8 cellular contexts compared by ENCODE assay signal in genomic region chr9:84397151-84397728, GRCh38. TPM values are rescaled to one million over a fixed set of nuclear protein-coding genes. Genes with fewer than 3 reads are reported as not detected.
DNase-seq lines count a peak whose midpoint lies in the region; ATAC-seq, FAIRE-seq and TF ChIP-seq lines count a peak whose summit lies in the region.

No MANE protein-coding gene starts in this region.

- CTCF ChIA-PET in CD8-positive, alpha-beta memory T cell (lab: Charles Lee) = interaction anchor here (0.7 to 2.8 kb wide), 6 partner anchors 9 to 1301 kb away, joined by 3 to 22 read pairs (median 8); no protein-coding TSS in a partner anchor

- in situ Hi-C loops in KBM-7 (cut with MboI; ENCODE audit: low pct_unique_long_range_greater_than_20kb, low sequenced_read_pairs) = no loop called here

- H3K4me3 Mint-ChIP-seq in CD8-positive, alpha-beta memory T cell = no peak overlapping the region

- peak overlapping the region in 1 of 8 donors; percentile 47 for H3K27ac Mint-ChIP-seq in CD8-positive, alpha-beta memory T cell

- POLR2A ChIA-PET in CD8-positive, alpha-beta memory T cell (lab: Charles Lee) = no interaction called here

- H3K4me3 ChIP-seq in CD8-positive, alpha-beta memory T cell (ENCODE audit: low read length) = no peak overlapping the region
- H3K4me3 ChIP-seq in thoracic aorta = no peak overlapping the region

- no peaks in the 10 kb centered on the region for H3K36me3 ChIP-seq in CD8-positive, alpha-beta memory T cell (ENCODE audit: insufficient read depth, low read length)
- H3K36me3 ChIP-seq in thoracic aorta = no peaks in the 10 kb centered on the region

- no peak overlapping the region for H3K27ac ChIP-seq in CD8-positive, alpha-beta memory T cell (ENCODE audit: low read depth, low read length)
- H3K27ac ChIP-seq in thoracic aorta = no peak overlapping the region

- no peaks in the 10 kb centered on the region for H3K9me3 Mint-ChIP-seq in CD8-positive, alpha-beta memory T cell

- H3K9me3 ChIP-seq in CD8-positive, alpha-beta memory T cell (ENCODE audit: low read length) = no peaks in the 10 kb centered on the region
- no peaks in the 10 kb centered on the region for H3K9me3 ChIP-seq in thoracic aorta

- H3K4me1 Mint-ChIP-seq in CD8-positive, alpha-beta memory T cell = peaks cover 0 to 2% (median 0%) of the 10 kb centered on the region in 3 donors

- FAIRE-seq in frontal cortex (lab: Jason Lieb, UNC) = no peak

- ATAC-seq in GM19468 (IDR thresholded peaks at IDR 0.05; ENCODE audit: extremely low read depth, unreplicated experiment) (peak; percentile 58), omental fat pad (ENCODE audit: low FRiP score) (peak; percentile 75), thoracic aorta (ENCODE audit: insufficient number of reproducible peaks, low FRiP score, low read depth) (peak; percentile 65)

- H3K36me3 Mint-ChIP-seq in CD8-positive, alpha-beta memory T cell = no peaks in the 10 kb centered on the region

- no peaks in the 10 kb centered on the region for H3K27me3 ChIP-seq in CD8-positive, alpha-beta memory T cell (ENCODE audit: insufficient read depth, low read length, poor library complexity, severe bottlenecking)
- no peaks in the 10 kb centered on the region for H3K27me3 ChIP-seq in thoracic aorta (replicated peaks; ENCODE audit: insufficient read depth)

- DNase-seq in CD8-positive, alpha-beta memory T cell = peak; percentile 31 to 69 (median 39)
- DNase-seq in KBM-7 (peak; percentile 72), RPMI8226 (peak; percentile 54), frontal cortex (ENCODE audit: low spot score in 2 of 2) (peak; percentile 64 to 68), omental fat pad (ENCODE audit: low spot score) (no peak), thoracic aorta (ENCODE audit: low spot score) (no peak)
- peak; percentile 39 for DNase-seq in activated effector memory CD4-positive, alpha-beta T cell treated with Interleukin-2 at 50 U/mL for 16 hours

- peaks cover 0 to 3% of the 10 kb centered on the region in 2 donors for H3K27me3 Mint-ChIP-seq in CD8-positive, alpha-beta memory T cell

- TF ChIP-seq CTCF in omental fat pad (IDR thresholded peaks at IDR 0.05) (peak in 1 of 3 donors; percentile 44), thoracic aorta (IDR thresholded peaks at IDR 0.05) (peak; percentile 90)

- no peaks in the 10 kb centered on the region for H3K4me1 ChIP-seq in CD8-positive, alpha-beta memory T cell (ENCODE audit: insufficient read depth, low read length)
- no peaks in the 10 kb centered on the region for H3K4me1 ChIP-seq in thoracic aorta (ENCODE audit: control insufficient read depth in 1 of 2, low read depth in 2 of 2)

RNA-seq across cellular contexts. Expression of gene SLC28A3, which starts 56.7 kb away (rescaled TPM):
- 1 to 10 TPM; 1.0 to 1.2 TPM for total RNA-seq in CD8-positive, alpha-beta memory T cell
- not detected for polyA plus RNA-seq in CD8-positive, alpha-beta memory T cell
- total RNA-seq in frontal cortex = not detected
- total RNA-seq in omental fat pad = 10 to 100 TPM in 2 of 4 donors, 1 to 10 TPM in 1, under 1 TPM in 1; 0.32 to 25.6 (median 12.0) TPM
- total RNA-seq in thoracic aorta = under 1 TPM in 1 of 2 donors, not detected in 1; 0.21 TPM

Comparison
In these comparisons a context has a peak if more than half of its experiments do, and no peak if none do; other contexts are left out.
1. DNase-seq: peak in CD8-positive, alpha-beta memory T cell (5 of 5), KBM-7 (single experiment), RPMI8226 (single experiment), activated effector memory CD4-positive, alpha-beta T cell treated with Interleukin-2 at 50 U/mL for 16 hours (single experiment) and frontal cortex (2 of 2); none in omental fat pad (single experiment) and thoracic aorta (single experiment).
2. Peak in every context shown above with its lines, with median percentiles within 50 percentile points of each other: ATAC-seq.